ENCODE assay signal across 10 cellular contexts in the genomic region with DNA sequence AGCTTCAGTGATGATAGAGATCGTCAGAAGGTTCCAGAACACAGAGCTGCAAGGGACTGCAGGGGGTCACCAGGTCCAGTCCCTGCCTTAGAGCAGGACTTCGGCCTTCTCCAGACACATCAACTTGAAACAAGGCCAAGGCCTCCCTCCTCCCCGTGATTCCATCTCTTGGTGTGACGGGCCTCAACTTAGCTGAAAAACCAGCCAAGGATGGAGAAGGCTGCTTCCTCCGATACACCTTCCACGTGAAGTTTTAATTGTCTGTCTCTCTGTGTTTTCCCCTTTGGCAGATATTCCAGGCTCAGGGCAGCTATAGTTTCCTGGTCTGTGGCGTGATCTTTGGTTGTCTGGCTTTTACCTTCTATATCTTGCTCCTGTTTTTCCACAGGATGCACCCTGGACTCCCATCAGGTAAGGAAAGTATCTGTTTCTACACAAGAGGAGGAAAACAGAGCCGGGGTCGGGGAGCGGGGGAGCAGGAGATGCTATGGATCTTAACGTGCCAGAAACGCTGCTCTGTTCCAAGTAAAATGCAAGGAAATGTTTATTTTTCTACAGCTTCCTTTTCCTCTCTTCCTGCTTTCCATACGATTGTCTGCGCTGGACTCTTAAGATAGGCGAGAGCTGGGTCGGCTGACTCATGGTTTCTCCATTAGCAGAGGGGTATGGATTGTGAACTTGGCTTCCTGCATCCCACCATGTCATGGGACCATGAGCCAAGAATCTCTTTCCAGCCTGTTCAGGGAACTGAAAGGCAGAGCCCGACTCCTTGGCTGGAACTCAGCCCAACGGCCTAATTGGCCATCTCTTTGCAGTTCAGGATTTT. TPM values are rescaled to one million over a fixed set of nuclear protein-coding genes. Genes with fewer than 3 reads are reported as not detected.
DNase-seq lines count a peak whose midpoint lies in the region; ATAC-seq and TF ChIP-seq lines count a peak whose summit lies in the region.
"Had no signal": no experiment of that assay in that cellular context is flagged by ENCODE, and none has a peak within 500 bp of the region (broad histone marks: within the 10 kb centered on the region; RNA-seq: fewer than 3 reads in every experiment).

No MANE protein-coding gene starts in this region.

- intact Hi-C loops in head of caudate nucleus (cut with DNase I), result loop anchor here (10.0 kb wide), 1 partner anchor 106 kb away; no protein-coding TSS in a partner anchor
- intact Hi-C loops in psoas muscle (cut with DNase I), result loop anchor here in 1 of 2 donors (10.0 kb wide), 1 partner anchor 376 kb away; no protein-coding TSS in a partner anchor

- peaks cover 13 to 35% (median 16%) of the 10 kb centered on the region in 3 donors for H3K36me3 Mint-ChIP-seq in immature natural killer cell

- H3K27me3 ChIP-seq in psoas muscle (ENCODE audit: insufficient read depth in 3 of 3, low read length in 2 of 3), result no peaks in the 10 kb centered on the region
- H3K27me3 ChIP-seq: SJSA1 had no signal

- peaks cover 3% of the 10 kb centered on the region in 2 donors for H3K4me1 Mint-ChIP-seq in immature natural killer cell

- H3K27ac ChIP-seq in psoas muscle, result peak overlapping the region; percentile 41
- H3K27ac ChIP-seq: SJSA1 had no signal

- H3K4me3 ChIP-seq in psoas muscle, result no peak overlapping the region
- H3K4me3 ChIP-seq: SJSA1 had no signal

- DNase-seq in COLO829 (ENCODE audit: low spot score), result peak; percentile 79
- DNase-seq in amniotic stem cell (lab: John Stamatoyannopoulos, UW), result peak; percentile 69
- peak in 26 of 42 donors; percentile 22 to 80 (median 48) for DNase-seq in head of caudate nucleus
- DNase-seq in psoas muscle, result peak; percentile 51 to 64
- no peak for DNase-seq in SHP77 treated with DMSO at 0.1 percent for 48 hours (lab: John Stamatoyannopoulos, UW)
- no peak for DNase-seq in stimulated activated CD4-positive, alpha-beta T cell treated with anti-CD3 and anti-CD28 coated beads, Interleukin-12 subunit alpha, Interleukin-12 subunit beta, amount 100 ng/mL, for 4 hours
- no peak for DNase-seq in GOT3 (lab: John Stamatoyannopoulos, UW)
- DNase-seq in immature natural killer cell, result no peak
- DNase-seq: effector CD8-positive, alpha-beta T cell had no signal

- H3K9me3 ChIP-seq in psoas muscle, result no peaks in the 10 kb centered on the region
- H3K9me3 ChIP-seq: SJSA1 had no signal

- H3K27me3 Mint-ChIP-seq in immature natural killer cell (ENCODE audit: low read depth in 3 of 3), result no peaks in the 10 kb centered on the region

- ATAC-seq in psoas muscle, result peak in 3 of 4 donors; percentile 51 to 70 (median 62)

- H3K27ac Mint-ChIP-seq in immature natural killer cell, result peak overlapping the region in 1 of 6 donors; percentile 52

- H3K36me3 ChIP-seq in psoas muscle (ENCODE audit: insufficient read depth in 1 of 2, low read depth in 1 of 2), result peaks cover under 1 to 17% of the 10 kb centered on the region in 2 donors

- no peak for TF ChIP-seq CTCF in psoas muscle (IDR thresholded peaks at IDR 0.05)

- WGBS in psoas muscle, 3 donors, result 50 to 53% (median 52%) methylated on average over 18 of the region's 18 CpGs

- H3K9me3 Mint-ChIP-seq in immature natural killer cell, result no peaks in the 10 kb centered on the region

- no peak overlapping the region for H3K4me3 Mint-ChIP-seq in immature natural killer cell

- peaks cover 8% of the 10 kb centered on the region for H3K4me1 ChIP-seq in psoas muscle
- H3K4me1 ChIP-seq: SJSA1 had no signal

RNA-seq across cellular contexts. Expression of a gene that starts 32.8 kb away (rescaled TPM):
- 10 to 100 TPM; 34.4 to 67.8 (median 43.7) TPM for total RNA-seq in psoas muscle
- 10 to 100 TPM in 2 of 3 donors, 1 to 10 TPM in 1; 5.5 to 18.6 (median 11.2) TPM for polyA plus RNA-seq in psoas muscle
- 1 to 10 TPM; 2.8 to 5.7 (median 3.0) TPM for polyA plus RNA-seq in immature natural killer cell

Comparison
In these comparisons a context has a peak if more than half of its experiments do, and no peak if none do; other contexts are left out.
1. DNase-seq: peak in COLO829 (single experiment), amniotic stem cell (single experiment), head of caudate nucleus (26 of 42) and psoas muscle (2 of 2); none in SHP77 treated with DMSO at 0.1 percent for 48 hours (single experiment), stimulated activated CD4-positive, alpha-beta T cell treated with anti-CD3 and anti-CD28 coated beads, Interleukin-12 subunit alpha, Interleukin-12 subunit beta, amount 100 ng/mL, for 4 hours (single experiment), GOT3 (single experiment) and immature natural killer cell (0 of 3).